In the genomic region with DNA sequence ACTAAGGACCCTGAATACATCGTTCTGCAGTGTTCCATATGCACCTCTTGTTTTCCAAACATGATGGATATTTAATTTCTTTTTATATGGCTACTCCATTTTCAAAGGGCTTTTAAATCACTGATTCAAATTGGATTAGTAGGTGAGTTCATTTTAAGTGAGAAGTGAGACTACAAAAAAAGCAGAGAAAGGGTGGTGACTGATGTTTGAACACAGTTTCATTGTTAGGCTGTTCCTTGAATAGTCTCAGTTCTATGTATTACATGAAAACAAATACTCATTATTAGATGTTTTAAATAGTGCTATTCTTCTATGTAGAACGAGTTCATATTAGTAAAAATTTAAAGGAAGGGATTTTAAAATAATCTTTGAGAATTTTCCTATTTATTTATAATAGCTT, we compare ENCODE assay signal across 1 cellular context.
TF ChIP-seq lines count a peak whose summit lies in the region.

No MANE protein-coding gene starts in this region.

TF ChIP-seq in GM12878, 131 proteins besides CTCF, POLR2A, EP300 and RAD21 (continued from another document):
- TF ChIP-seq, protein P1, sequence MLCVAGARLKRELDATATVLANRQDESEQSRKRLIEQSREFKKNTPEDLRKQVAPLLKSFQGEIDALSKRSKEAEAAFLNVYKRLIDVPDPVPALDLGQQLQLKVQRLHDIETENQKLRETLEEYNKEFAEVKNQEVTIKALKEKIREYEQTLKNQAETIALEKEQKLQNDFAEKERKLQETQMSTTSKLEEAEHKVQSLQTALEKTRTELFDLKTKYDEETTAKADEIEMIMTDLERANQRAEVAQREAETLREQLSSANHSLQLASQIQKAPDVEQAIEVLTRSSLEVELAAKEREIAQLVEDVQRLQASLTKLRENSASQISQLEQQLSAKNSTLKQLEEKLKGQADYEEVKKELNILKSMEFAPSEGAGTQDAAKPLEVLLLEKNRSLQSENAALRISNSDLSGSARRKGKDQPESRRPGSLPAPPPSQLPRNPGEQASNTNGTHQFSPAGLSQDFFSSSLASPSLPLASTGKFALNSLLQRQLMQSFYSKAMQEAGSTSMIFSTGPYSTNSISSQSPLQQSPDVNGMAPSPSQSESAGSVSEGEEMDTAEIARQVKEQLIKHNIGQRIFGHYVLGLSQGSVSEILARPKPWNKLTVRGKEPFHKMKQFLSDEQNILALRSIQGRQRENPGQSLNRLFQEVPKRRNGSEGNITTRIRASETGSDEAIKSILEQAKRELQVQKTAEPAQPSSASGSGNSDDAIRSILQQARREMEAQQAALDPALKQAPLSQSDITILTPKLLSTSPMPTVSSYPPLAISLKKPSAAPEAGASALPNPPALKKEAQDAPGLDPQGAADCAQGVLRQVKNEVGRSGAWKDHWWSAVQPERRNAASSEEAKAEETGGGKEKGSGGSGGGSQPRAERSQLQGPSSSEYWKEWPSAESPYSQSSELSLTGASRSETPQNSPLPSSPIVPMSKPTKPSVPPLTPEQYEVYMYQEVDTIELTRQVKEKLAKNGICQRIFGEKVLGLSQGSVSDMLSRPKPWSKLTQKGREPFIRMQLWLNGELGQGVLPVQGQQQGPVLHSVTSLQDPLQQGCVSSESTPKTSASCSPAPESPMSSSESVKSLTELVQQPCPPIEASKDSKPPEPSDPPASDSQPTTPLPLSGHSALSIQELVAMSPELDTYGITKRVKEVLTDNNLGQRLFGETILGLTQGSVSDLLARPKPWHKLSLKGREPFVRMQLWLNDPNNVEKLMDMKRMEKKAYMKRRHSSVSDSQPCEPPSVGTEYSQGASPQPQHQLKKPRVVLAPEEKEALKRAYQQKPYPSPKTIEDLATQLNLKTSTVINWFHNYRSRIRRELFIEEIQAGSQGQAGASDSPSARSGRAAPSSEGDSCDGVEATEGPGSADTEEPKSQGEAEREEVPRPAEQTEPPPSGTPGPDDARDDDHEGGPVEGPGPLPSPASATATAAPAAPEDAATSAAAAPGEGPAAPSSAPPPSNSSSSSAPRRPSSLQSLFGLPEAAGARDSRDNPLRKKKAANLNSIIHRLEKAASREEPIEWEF (IDR thresholded peaks at IDR 0.05; ENCODE audit: insufficient replicate concordance, low read depth, low read length), result no peak
- no peak for TF ChIP-seq RCOR1 (conservative IDR thresholded peaks at IDR 0.05; ENCODE audit: low read depth, low read length)
- TF ChIP-seq CHD2 (IDR thresholded peaks at IDR 0.05; ENCODE audit: borderline replicate concordance, low read depth, low read length), result no peak
- no peak for TF ChIP-seq CREB1 (IDR thresholded peaks at IDR 0.05; ENCODE audit: low read depth)
- TF ChIP-seq, protein P2, sequence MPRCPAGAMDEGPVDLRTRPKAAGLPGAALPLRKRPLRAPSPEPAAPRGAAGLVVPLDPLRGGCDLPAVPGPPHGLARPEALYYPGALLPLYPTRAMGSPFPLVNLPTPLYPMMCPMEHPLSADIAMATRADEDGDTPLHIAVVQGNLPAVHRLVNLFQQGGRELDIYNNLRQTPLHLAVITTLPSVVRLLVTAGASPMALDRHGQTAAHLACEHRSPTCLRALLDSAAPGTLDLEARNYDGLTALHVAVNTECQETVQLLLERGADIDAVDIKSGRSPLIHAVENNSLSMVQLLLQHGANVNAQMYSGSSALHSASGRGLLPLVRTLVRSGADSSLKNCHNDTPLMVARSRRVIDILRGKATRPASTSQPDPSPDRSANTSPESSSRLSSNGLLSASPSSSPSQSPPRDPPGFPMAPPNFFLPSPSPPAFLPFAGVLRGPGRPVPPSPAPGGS (IDR thresholded peaks at IDR 0.05; ENCODE audit: borderline replicate concordance, insufficient read depth, low read depth, low read length, poor library complexity, severe bottlenecking), result no peak
- TF ChIP-seq TCF7 (IDR thresholded peaks at IDR 0.05; ENCODE audit: borderline replicate concordance), result no peak
TF ChIP-seq in GM12878: peak in this region for 0.
